Comparison of ENCODE assay signal across 12 cellular contexts in the genomic region with DNA sequence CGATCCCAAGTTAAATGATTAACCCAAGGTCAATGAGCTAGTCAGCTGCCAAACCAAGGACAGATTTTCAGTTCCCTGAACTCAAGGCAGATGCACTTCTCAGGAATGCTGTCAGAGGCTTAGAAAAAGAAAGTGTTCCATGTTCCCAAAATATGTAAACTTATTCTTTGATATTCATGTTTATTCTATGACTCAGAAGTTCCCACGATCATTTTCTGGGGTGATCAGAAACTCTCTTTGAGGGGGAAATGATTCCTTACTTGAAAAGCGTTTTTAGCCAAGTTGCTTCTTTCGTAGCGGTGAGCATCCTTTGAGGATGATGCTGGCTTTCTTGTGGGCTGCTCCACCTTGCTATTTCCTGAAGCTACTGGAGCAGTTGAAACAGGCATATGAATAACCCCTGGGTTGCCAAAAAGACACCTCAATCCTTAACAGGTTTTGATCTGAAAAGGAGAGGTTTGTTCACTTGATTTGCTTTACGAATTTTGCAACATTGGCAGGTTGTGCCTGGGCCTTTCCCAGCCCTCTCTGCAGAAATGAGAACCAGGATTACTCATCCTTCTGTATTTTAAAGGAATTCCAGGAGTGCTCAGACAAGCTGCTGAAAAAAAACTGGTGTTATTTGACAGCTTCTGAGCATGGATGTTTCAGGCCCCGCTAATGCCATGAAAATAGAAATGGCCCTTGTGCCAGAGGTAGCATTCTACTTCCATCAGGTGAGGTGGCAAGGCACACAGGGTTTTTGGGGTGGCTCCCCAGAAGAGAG.
DNase-seq lines count a peak whose midpoint lies in the region.
"Had no signal": no experiment of that assay in that cellular context is flagged by ENCODE, and none has a peak within 500 bp of the region (broad histone marks: within the 10 kb centered on the region; RNA-seq: fewer than 3 reads in every experiment).

No MANE protein-coding gene starts in this region.

- no peaks in the 10 kb centered on the region for H3K9me3 Mint-ChIP-seq in T-helper 2 cell treated with Interferon-gamma antibody and Interleukin-4, amounts not matched to agents 5 μg/mL and 100 μg/mL, for 36 hours
- H3K9me3 Mint-ChIP-seq: CD8-positive, alpha-beta memory T cell had no signal

- H3K9ac ChIP-seq in mesendoderm (ENCODE audit: low read length), result no peak overlapping the region

- H3K4me2 ChIP-seq in mesendoderm (ENCODE audit: low read length), result no peak overlapping the region

- no peaks in the 10 kb centered on the region for H3K79me2 ChIP-seq in mesendoderm (ENCODE audit: control insufficient read depth, insufficient read depth, low read length)

- no peak overlapping the region for H3K56ac ChIP-seq in mesendoderm (ENCODE audit: low read length)

- H2BK15ac ChIP-seq in mesendoderm (replicated peaks; ENCODE audit: low read depth), result no peak overlapping the region

- H3K36me3 ChIP-seq in mesendoderm (ENCODE audit: control insufficient read depth, insufficient read depth, low read length), result no peaks in the 10 kb centered on the region
- H3K36me3 ChIP-seq in HAP-1 (replicated peaks), result no peaks in the 10 kb centered on the region

- H3K27me3 ChIP-seq in mesendoderm (ENCODE audit: insufficient read depth, low read length, poor library complexity) (no peaks in the 10 kb centered on the region), HAP-1 (ENCODE audit: low read depth) (peaks cover 32% of the 10 kb centered on the region)

- no peaks in the 10 kb centered on the region for H3K36me3 Mint-ChIP-seq in T-helper 2 cell treated with Interferon-gamma antibody and Interleukin-4, amounts not matched to agents 5 μg/mL and 100 μg/mL, for 36 hours (ENCODE audit: low read depth)

- no peaks in the 10 kb centered on the region for H3K4me1 ChIP-seq in mesendoderm (ENCODE audit: control insufficient read depth, low read depth, low read length)
- H3K4me1 ChIP-seq in HAP-1, result peaks cover 16% of the 10 kb centered on the region

- no peak overlapping the region for H4K8ac ChIP-seq in mesendoderm (ENCODE audit: low read depth, low read length)

- no peak overlapping the region for H3K23ac ChIP-seq in mesendoderm (ENCODE audit: low read length)

- peaks cover 86% of the 10 kb centered on the region for H3K27me3 Mint-ChIP-seq in T-helper 2 cell treated with Interferon-gamma antibody and Interleukin-4, amounts not matched to agents 5 μg/mL and 100 μg/mL, for 36 hours (ENCODE audit: low read depth)

- H3K27ac Mint-ChIP-seq in T-helper 2 cell treated with Interferon-gamma antibody and Interleukin-4, amounts not matched to agents 5 μg/mL and 100 μg/mL, for 36 hours, result no peak overlapping the region

- no CpG with 5 or more reads among the region's 7 CpGs for WGBS in mesendoderm (ENCODE audit: extremely low coverage, insufficient coverage, low lambda C conversion rate)

- no peak overlapping the region for H3K4me3 Mint-ChIP-seq in T-helper 2 cell treated with Interferon-gamma antibody and Interleukin-4, amounts not matched to agents 5 μg/mL and 100 μg/mL, for 36 hours
- H3K4me3 Mint-ChIP-seq: CD8-positive, alpha-beta memory T cell had no signal

- no peak overlapping the region for H2AK5ac ChIP-seq in mesendoderm (ENCODE audit: low read length)

- no peak overlapping the region for H3K4me3 ChIP-seq in mesendoderm (ENCODE audit: low read length)
- no peak overlapping the region for H3K4me3 ChIP-seq in HAP-1

- no peak overlapping the region for H4K5ac ChIP-seq in mesendoderm (ENCODE audit: low read length)

- no peak overlapping the region for H3K4ac ChIP-seq in mesendoderm (ENCODE audit: low read depth, low read length)

- no peak overlapping the region for H2BK5ac ChIP-seq in mesendoderm (ENCODE audit: low read length)

- DNase-seq in AG08395 (ENCODE audit: low spot score) (peak; percentile 50), M059J (ENCODE audit: low read depth) (peak; percentile 82), dedifferentiated amniotic fluid mesenchymal stem cell (ENCODE audit: extremely low spot score) (peak; percentile 49), mesendoderm (peak; percentile 38), HAP-1 (ENCODE audit: low spot score in 2 of 2) (no peak), KBM-7 (no peak), NCI-H446 (lab: John Stamatoyannopoulos, UW) (no peak)
- DNase-seq in T-helper 2 cell treated with Interferon-gamma antibody and Interleukin-4, amounts not matched to agents 5 μg/mL and 100 μg/mL, for 36 hours (ENCODE audit: low spot score), result no peak
- DNase-seq: activated CD4-positive, alpha-beta T cell treated with anti-CD3 and anti-CD28 coated beads, Interleukin-2, amount 50 U/mL, for 1 hour; left colon; NCI-H2029 treated with DMSO at 0.1 percent for 48 hours had no signal

- H2BK120ac ChIP-seq in mesendoderm (ENCODE audit: low read depth, low read length), result no peak overlapping the region

- H3K18ac ChIP-seq in mesendoderm (ENCODE audit: low read length), result no peak overlapping the region

- in situ Hi-C loops in HAP-1 (cut with MboI; ENCODE audit: low sequenced_read_pairs) (no loop called here), KBM-7 (cut with MboI; ENCODE audit: low pct_unique_long_range_greater_than_20kb, low sequenced_read_pairs) (no loop called here)

- peaks cover 35% of the 10 kb centered on the region for H3K4me1 Mint-ChIP-seq in T-helper 2 cell treated with Interferon-gamma antibody and Interleukin-4, amounts not matched to agents 5 μg/mL and 100 μg/mL, for 36 hours (ENCODE audit: low read depth)

- no peaks in the 10 kb centered on the region for H3K79me1 ChIP-seq in mesendoderm (ENCODE audit: low read length)

- no peaks in the 10 kb centered on the region for H3K9me3 ChIP-seq in HAP-1

- H3K27ac ChIP-seq in mesendoderm (ENCODE audit: low read depth, low read length), result no peak overlapping the region

Comparison
In these comparisons a context has a peak if more than half of its experiments do, and no peak if none do; other contexts are left out.
1. DNase-seq: peak in AG08395 (single experiment), M059J (single experiment), dedifferentiated amniotic fluid mesenchymal stem cell (single experiment) and mesendoderm (single experiment); none in T-helper 2 cell treated with Interferon-gamma antibody and Interleukin-4, amounts not matched to agents 5 μg/mL and 100 μg/mL, for 36 hours (single experiment), HAP-1 (0 of 2), KBM-7 (single experiment) and NCI-H446 (0 of 2).